Comparison of ENCODE assay signal across 16 cellular contexts in genomic region chr17:43423777-43424455, GRCh38. TPM values are rescaled to one million over a fixed set of nuclear protein-coding genes. Genes with fewer than 3 reads are reported as not detected.
DNase-seq lines count a peak whose midpoint lies in the region; ATAC-seq and TF ChIP-seq lines count a peak whose summit lies in the region.
"Had no signal": no experiment of that assay in that cellular context is flagged by ENCODE, and none has a peak within 500 bp of the region (broad histone marks: within the 10 kb centered on the region; RNA-seq: fewer than 3 reads in every experiment).

No MANE protein-coding gene starts in this region.

- H3K9me3 Mint-ChIP-seq in GM23338, result no peaks in the 10 kb centered on the region
- H3K9me3 Mint-ChIP-seq: CD4-positive, alpha-beta memory T cell; HFFc6 had no signal

- H3K9ac ChIP-seq in SK-N-SH (no peak overlapping the region), smooth muscle cell (ENCODE audit: low read depth) (no peak overlapping the region)

- no peak for TF ChIP-seq RAD21 in SK-N-SH (IDR thresholded peaks at IDR 0.05; ENCODE audit: low read length)

- CTCF ChIA-PET in SK-N-SH (lab: Yijun Ruan, JAX), result interaction anchor here (1.1 to 2.8 kb wide), 5 partner anchors 12 to 60 kb away, joined by 3 to 17 read pairs (median 4); partner anchors contain the start of gene DHX8

- H2AFZ ChIP-seq in SK-N-SH (ENCODE audit: low read depth) (0 out of 2 replicates have a peak overlapping the region, but pooled peaks have one; percentile 29), GM23338 (0 out of 2 replicates have a peak overlapping the region, but pooled peaks have one; percentile 5), smooth muscle cell (ENCODE audit: low read depth) (peak overlapping the region; percentile 15)

- H3K36me3 Mint-ChIP-seq in GM23338 (ENCODE audit: low read depth), result no peaks in the 10 kb centered on the region
- H3K36me3 Mint-ChIP-seq: CD4-positive, alpha-beta memory T cell had no signal

- H3K4me3 ChIP-seq in SK-N-SH (ENCODE audit: low read depth in 2 of 2, low read length in 1 of 2), result no peak overlapping the region
- no peak overlapping the region for H3K4me3 ChIP-seq in GM23338
- no peak overlapping the region for H3K4me3 ChIP-seq in smooth muscle cell
- no peak overlapping the region for H3K4me3 ChIP-seq in MG63
- H3K4me3 ChIP-seq: HAP-1 had no signal

- H3K79me2 ChIP-seq in SK-N-SH (ENCODE audit: insufficient read depth) (no peaks in the 10 kb centered on the region), GM23338 (replicated peaks; ENCODE audit: insufficient read depth) (no peaks in the 10 kb centered on the region), smooth muscle cell (ENCODE audit: low read depth) (no peaks in the 10 kb centered on the region)

- H3K27ac Mint-ChIP-seq in GM23338, result no peak overlapping the region
- H3K27ac Mint-ChIP-seq: CD4-positive, alpha-beta memory T cell; HFFc6 had no signal

- H3K9me3 ChIP-seq in SK-N-SH, result no peaks in the 10 kb centered on the region
- no peaks in the 10 kb centered on the region for H3K9me3 ChIP-seq in smooth muscle cell (replicated peaks; ENCODE audit: low read depth)
- no peaks in the 10 kb centered on the region for H3K9me3 ChIP-seq in MG63
- H3K9me3 ChIP-seq: HAP-1 had no signal

- TF ChIP-seq EP300 in SK-N-SH (IDR thresholded peaks at IDR 0.05; ENCODE audit: borderline replicate concordance in 1 of 2, low read depth in 1 of 2, low read length in 1 of 2), result no peak

- H3K4me1 ChIP-seq in SK-N-SH (ENCODE audit: control insufficient read depth in 1 of 2, insufficient read depth in 2 of 2, low read depth in 1 of 2, low read length in 1 of 2), result peaks cover 3 to 5% of the 10 kb centered on the region in 2 experiments; a peak in 2 of 4 replicates
- H3K4me1 ChIP-seq in GM23338 (ENCODE audit: insufficient read depth), result 0 out of 2 replicates have a peak, but pooled peaks cover 4% of the 10 kb centered on the region
- no peaks in the 10 kb centered on the region for H3K4me1 ChIP-seq in smooth muscle cell (ENCODE audit: low read depth)
- H3K4me1 ChIP-seq: HAP-1 had no signal

- no peaks in the 10 kb centered on the region for H4K20me1 ChIP-seq in SK-N-SH (ENCODE audit: insufficient read depth)
- H4K20me1 ChIP-seq in GM23338 (replicated peaks; ENCODE audit: insufficient read depth), result no peaks in the 10 kb centered on the region
- H4K20me1 ChIP-seq in smooth muscle cell (ENCODE audit: low read depth), result no peaks in the 10 kb centered on the region

- H3K36me3 ChIP-seq in SK-N-SH (replicated peaks in 1 of 2; ENCODE audit: control insufficient read depth in 1 of 2, insufficient read depth in 2 of 2, low read length in 1 of 2), result no peaks in the 10 kb centered on the region
- H3K36me3 ChIP-seq in GM23338 (ENCODE audit: insufficient read depth), result no peaks in the 10 kb centered on the region
- H3K36me3 ChIP-seq in smooth muscle cell (ENCODE audit: low read depth), result no peaks in the 10 kb centered on the region
- no peaks in the 10 kb centered on the region for H3K36me3 ChIP-seq in MG63
- H3K36me3 ChIP-seq: HAP-1 had no signal

- H3F3A ChIP-seq in SK-N-SH (replicated peaks; ENCODE audit: insufficient read depth) (peaks cover 16% of the 10 kb centered on the region), GM23338 (replicated peaks; ENCODE audit: low read depth) (no peaks in the 10 kb centered on the region), smooth muscle cell (ENCODE audit: low read depth) (peaks cover 8% of the 10 kb centered on the region)

- H3K9me2 ChIP-seq in SK-N-SH (no peaks in the 10 kb centered on the region), GM23338 (ENCODE audit: insufficient read depth) (no peaks in the 10 kb centered on the region)

- H3K27me3 ChIP-seq in SK-N-SH (ENCODE audit: insufficient read depth) (no peaks in the 10 kb centered on the region), GM23338 (ENCODE audit: insufficient read depth) (no peaks in the 10 kb centered on the region), smooth muscle cell (ENCODE audit: low read depth) (no peaks in the 10 kb centered on the region), MG63 (no peaks in the 10 kb centered on the region)

- 75% methylated on average over 6 of the region's 6 CpGs for WGBS in SK-N-SH (ENCODE audit: low lambda C conversion rate)
- 73% methylated on average over 6 of the region's 6 CpGs for WGBS in smooth muscle cell (ENCODE audit: low lambda C conversion rate)

- no peak overlapping the region for H3K4me3 Mint-ChIP-seq in GM23338
- H3K4me3 Mint-ChIP-seq: CD4-positive, alpha-beta memory T cell; HFFc6 had no signal

- H3K4me1 Mint-ChIP-seq in GM23338, result no peaks in the 10 kb centered on the region
- H3K4me1 Mint-ChIP-seq: CD4-positive, alpha-beta memory T cell had no signal

- H3K4me2 ChIP-seq in SK-N-SH, result no peak overlapping the region
- H3K4me2 ChIP-seq in GM23338, result no peak overlapping the region
- H3K4me2 ChIP-seq in smooth muscle cell, result no peak overlapping the region

- TF ChIP-seq CTCF in SK-N-SH (IDR thresholded peaks at IDR 0.05), result no peak
- TF ChIP-seq CTCF in GM23338 (conservative IDR thresholded peaks at IDR 0.05; ENCODE audit: low read depth in 2 of 2), result no peak
- TF ChIP-seq CTCF in smooth muscle cell (IDR thresholded peaks at IDR 0.05; ENCODE audit: borderline replicate concordance, insufficient read depth, poor library complexity, severe bottlenecking), result no peak

- H3K27me3 Mint-ChIP-seq in GM23338 (ENCODE audit: insufficient read depth, low read depth, poor library complexity), result no peaks in the 10 kb centered on the region

- H3K27ac ChIP-seq in SK-N-SH (ENCODE audit: low read depth in 2 of 2, low read length in 1 of 2) (no peak overlapping the region), GM23338 (ENCODE audit: low read depth) (no peak overlapping the region), smooth muscle cell (ENCODE audit: low read depth) (no peak overlapping the region)

- DNase-seq in SK-N-SH (no peak), GM23338 (ENCODE audit: low spot score) (no peak), smooth muscle cell (lab: John Stamatoyannopoulos, UW; ENCODE audit: unreplicated experiment) (no peak), NCI-H2107 treated with DMSO at 0.1 percent for 48 hours (lab: John Stamatoyannopoulos, UW; ENCODE audit: unreplicated experiment) (no peak), MG63 (no peak)
- DNase-seq: 8988T; C1 segment of cervical spinal cord; Calu3; CD4-positive, alpha-beta memory T cell; COR-L47; DMS53; DMS79 treated with DMSO at 0.1 percent for 48 hours; GF-D8; HFFc6 had no signal

- POLR2A ChIA-PET in SK-N-SH (lab: Yijun Ruan, JAX), result no interaction called here

- ATAC-seq in SK-N-SH treated with all-trans-retinoic acid at 6 μM for 48 hours, result no peak
- ATAC-seq in GM23338, result no peak

TF ChIP-seq in SK-N-SH, 30 proteins besides CTCF, POLR2A, EP300 and RAD21 (continues in another document):
- TF ChIP-seq RCOR1 (IDR thresholded peaks at IDR 0.05; ENCODE audit: low read length) (no peak), TCF12 (IDR thresholded peaks at IDR 0.05) (no peak), CHD2 (IDR thresholded peaks at IDR 0.05; ENCODE audit: low read length, partially characterized antibody) (no peak), FOSL2 (IDR thresholded peaks at IDR 0.05; ENCODE audit: borderline replicate concordance, low read depth) (no peak), NFIC (IDR thresholded peaks at IDR 0.05; ENCODE audit: borderline replicate concordance) (no peak), SMC3 (IDR thresholded peaks at IDR 0.05; ENCODE audit: low read depth, low read length) (no peak)

TF ChIP-seq in SK-N-SH treated with all-trans-retinoic acid at 6 μM for 48 hours, 23 proteins besides CTCF, POLR2A, EP300 and RAD21 (continues in another document):
- TF ChIP-seq ISL1 (CRISPR knock-in tag; IDR thresholded peaks at IDR 0.05), result no peak

TF ChIP-seq in GM23338, 12 proteins besides CTCF, POLR2A, EP300 and RAD21 (continues in another document):
- no peak for TF ChIP-seq REST (IDR thresholded peaks at IDR 0.05; ENCODE audit: unreplicated experiment)
- no peak for TF ChIP-seq POLR2AphosphoS5 (IDR thresholded peaks at IDR 0.05; ENCODE audit: low read depth)

RNA-seq across cellular contexts. Expression of gene ARL4D, which starts 25.1 kb away (rescaled TPM):
- polyA plus RNA-seq in SK-N-SH (2012; rRNA removed), result 22.7 and 29.5 TPM in 2 replicates
- polyA plus RNA-seq in SK-N-SH (2012; cell fraction: cytosol; rRNA removed), result 16.4 and 17.8 TPM in 2 replicates
- 25.7 and 35.5 TPM in 2 replicates for polyA plus RNA-seq in SK-N-SH (2012; cell fraction: nucleus; rRNA removed)
- total RNA-seq in GM23338 (2014; rRNA removed; shearing (Covaris generic)), result 7.2 and 8.7 TPM in 2 replicates
- polyA plus RNA-seq in GM23338 (2016; fragmentation: Nextera tagmentation; extraction: Ambion mirVana), result 9.5 and 11.5 TPM in 2 replicates
- 9.9 and 10.3 TPM in 2 replicates for total RNA-seq in smooth muscle cell
- 25.9 and 27.6 TPM in 2 replicates for polyA plus RNA-seq in smooth muscle cell
- total RNA-seq in MG63 (2014; rRNA removed; shearing (Covaris generic); ENCODE audit: low replicate concordance), result 28.8 and 47.4 TPM in 2 replicates

RNA-seq across cellular contexts. Expression of gene DHX8, which starts 59.9 kb away (rescaled TPM):
- polyA plus RNA-seq in SK-N-SH (2012; rRNA removed), result 31.3 and 35.1 TPM in 2 replicates
- polyA plus RNA-seq in SK-N-SH (2012; cell fraction: cytosol; rRNA removed), result 25.3 and 26.7 TPM in 2 replicates
- polyA plus RNA-seq in SK-N-SH (2012; cell fraction: nucleus; rRNA removed), result 44.3 and 49.7 TPM in 2 replicates
- 27.3 and 35.3 TPM in 2 replicates for total RNA-seq in GM23338 (2014; rRNA removed; shearing (Covaris generic))
- polyA plus RNA-seq in GM23338 (2016; fragmentation: Nextera tagmentation; extraction: Ambion mirVana), result 81.1 and 89.2 TPM in 2 replicates
- total RNA-seq in smooth muscle cell, result 24.4 and 36.9 TPM in 2 replicates
- polyA plus RNA-seq in smooth muscle cell, result 24.4 and 27.5 TPM in 2 replicates
- 24.2 and 40.1 TPM in 2 replicates for total RNA-seq in MG63 (2014; rRNA removed; shearing (Covaris generic); ENCODE audit: low replicate concordance)
